ENCODE assay signal across 15 cellular contexts in the genomic region with DNA sequence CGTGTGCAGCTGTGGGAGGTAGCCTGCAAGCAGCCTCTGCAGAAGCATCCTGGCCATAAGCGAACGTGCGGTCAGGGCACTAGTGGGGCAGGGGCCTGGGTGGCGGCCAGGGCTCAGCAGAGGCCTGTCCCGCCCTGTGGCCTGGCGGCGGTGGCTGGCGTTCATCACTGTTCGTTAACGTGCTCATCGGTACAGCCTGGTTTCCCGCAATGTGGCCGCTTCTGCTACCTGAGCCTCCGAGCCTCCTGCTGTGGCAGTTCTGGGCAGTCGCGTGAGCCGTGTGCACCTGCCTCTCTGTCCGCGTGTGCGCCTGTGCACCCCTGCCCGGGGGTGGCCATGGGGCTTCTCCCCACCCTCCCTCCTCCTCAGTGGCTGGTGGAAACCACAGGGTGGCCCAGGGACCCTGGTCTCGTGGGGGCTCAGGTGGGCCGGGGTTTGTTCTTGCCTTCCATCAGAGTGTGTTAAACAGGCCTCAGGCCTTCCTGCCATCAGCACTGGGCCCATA.
DNase-seq lines count a peak whose midpoint lies in the region; ATAC-seq, FAIRE-seq and TF ChIP-seq lines count a peak whose summit lies in the region.
"Had no signal": no experiment of that assay in that cellular context is flagged by ENCODE, and none has a peak within 500 bp of the region (broad histone marks: within the 10 kb centered on the region; RNA-seq: fewer than 3 reads in every experiment).

No MANE protein-coding gene starts in this region.

- H3K27me3 ChIP-seq in H1 (replicated peaks in 1 of 4; ENCODE audit: control insufficient read depth in 3 of 4, extremely low read depth in 1 of 4, insufficient read depth in 3 of 4, low read length in 3 of 4) (peaks cover 17 to 78% (median 48%) of the 10 kb centered on the region in 4 experiments), aorta (ENCODE audit: control insufficient read depth in 1 of 2, insufficient read depth in 2 of 2, low read length in 1 of 2) (no peaks in the 10 kb centered on the region)
- H3K27me3 ChIP-seq: SJCRH30 had no signal

- H3K36me3 Mint-ChIP-seq in natural killer cell, result no peaks in the 10 kb centered on the region

- H4K8ac ChIP-seq in H1 (ENCODE audit: extremely low read depth, insufficient read depth, low read length), result peak overlapping the region; percentile 42; the same call in 1 of the 2 replicates

- peak; percentile 1 for DNase-seq in stimulated activated CD4-positive, alpha-beta T cell treated with anti-CD3 and anti-CD28 coated beads, Interleukin-15, amount 100 ng/mL, for 24 hours
- DNase-seq in stimulated activated CD4-positive, alpha-beta T cell treated with anti-CD3 and anti-CD28 coated beads, Interleukin-4, amount 100 ng/mL, for 4 hours, result no peak
- DNase-seq in H1 (ENCODE audit: low read depth in 1 of 2, low spot score in 2 of 2), result no peak
- peak; percentile 3 for DNase-seq in natural killer cell
- DNase-seq in aorta, result peak; percentile 30 to 62
- DNase-seq in NCI-H82 (lab: John Stamatoyannopoulos, UW), result no peak
- no peak for DNase-seq in NCI-H524 (lab: John Stamatoyannopoulos, UW)
- no peak for DNase-seq in urothelium cell line (ENCODE audit: low spot score)
- DNase-seq: DMS 273 treated with DMSO at 0.1 percent for 48 hours, hippocampal formation, nephron progenitor cell had no signal

- H2BK20ac ChIP-seq in H1 (ENCODE audit: low read length), result no peak overlapping the region

- H3K79me2 ChIP-seq in H1 (ENCODE audit: control insufficient read depth in 1 of 2, insufficient read depth in 2 of 2, low read length in 2 of 2), result no peaks in the 10 kb centered on the region

- no peak overlapping the region for H3K23ac ChIP-seq in H1 (ENCODE audit: insufficient read length)

- no peak overlapping the region for H2AFZ ChIP-seq in H1 (ENCODE audit: low read length)
- H2AFZ ChIP-seq: GM23338 had no signal

- POLR2A ChIA-PET in H1 (lab: Charles Lee; ENCODE audit: partially characterized antibody), result interaction anchor here (1.3 kb wide), 1 partner anchor 112 kb away, joined by 3 read pairs; no protein-coding TSS in a partner anchor

- H3K4me1 ChIP-seq in H1 (replicated peaks in 1 of 4; ENCODE audit: control insufficient read depth in 3 of 4, insufficient read depth in 4 of 4, low read length in 3 of 4) (peaks cover 0 to 3% (median 0%) of the 10 kb centered on the region in 4 experiments; a peak in 4 of 7 replicates), aorta (ENCODE audit: control insufficient read depth in 1 of 2, insufficient read depth in 2 of 2, low read length in 2 of 2) (no peaks in the 10 kb centered on the region)

- intact Hi-C loops in natural killer cell (cut with micrococcal nuclease) (no loop called here), aorta (cut with DNase I) (no loop called here)

- no peak for TF ChIP-seq CTCF in H1 (IDR thresholded peaks at IDR 0.05; ENCODE audit: control extremely low read depth in 1 of 3, insufficient read depth in 1 of 3, low read depth in 1 of 3, low read length in 3 of 3)
- TF ChIP-seq CTCF in natural killer cell (IDR thresholded peaks at IDR 0.05), result no peak

- no peaks in the 10 kb centered on the region for H3K27me3 Mint-ChIP-seq in natural killer cell (ENCODE audit: low read depth in 2 of 2)

- no peak overlapping the region for H2AK5ac ChIP-seq in H1 (ENCODE audit: low read depth, low read length)

- peaks cover 3 to 12% of the 10 kb centered on the region in 2 experiments for H4K20me1 ChIP-seq in H1 (replicated peaks in 1 of 2; ENCODE audit: control insufficient read depth in 1 of 2, insufficient read depth in 2 of 2, low read length in 2 of 2)

- no peak overlapping the region for H3K4me2 ChIP-seq in H1 (ENCODE audit: insufficient read depth in 1 of 2, low read depth in 2 of 2, low read length in 2 of 2)
- H3K4me2 ChIP-seq: GM23338 had no signal

- no peaks in the 10 kb centered on the region for H3K9me3 Mint-ChIP-seq in natural killer cell
- H3K9me3 Mint-ChIP-seq: GM23338, nephron progenitor cell had no signal

- TF ChIP-seq RAD21 in H1 (IDR thresholded peaks at IDR 0.05 in 1 of 2, conservative IDR thresholded peaks at IDR 0.05 in 1 of 2; ENCODE audit: low read depth in 2 of 2, low read length in 2 of 2), result no peak

- H3K23me2 ChIP-seq in H1 (ENCODE audit: low read depth, low read length), result peaks cover 6% of the 10 kb centered on the region

- CTCF ChIA-PET in H1 (lab: Charles Lee; ENCODE audit: partially characterized antibody), result interaction anchor here (1.5 kb wide), 1 partner anchor 395 kb away, joined by 3 read pairs; no protein-coding TSS in a partner anchor

- no peak overlapping the region for H3K4me3 Mint-ChIP-seq in natural killer cell
- H3K4me3 Mint-ChIP-seq: GM23338, nephron progenitor cell had no signal

- no peak overlapping the region for H2BK12ac ChIP-seq in H1 (ENCODE audit: low read depth, low read length)

- no peak overlapping the region for H3K14ac ChIP-seq in H1 (ENCODE audit: insufficient read length)

- H3K27ac Mint-ChIP-seq in natural killer cell, result no peak overlapping the region
- H3K27ac Mint-ChIP-seq: GM23338, nephron progenitor cell had no signal

- H3K4ac ChIP-seq in H1 (replicated peaks; ENCODE audit: insufficient read length, low read depth, low read length), result no peak overlapping the region

- H3K9ac ChIP-seq in H1 (replicated peaks in 1 of 4; ENCODE audit: extremely low read depth in 1 of 4, low read depth in 3 of 4, low read length in 3 of 4), result no peak overlapping the region

- no peak for FAIRE-seq in H1 (lab: Jason Lieb, UNC)
- no peak for FAIRE-seq in urothelium cell line (lab: Jason Lieb, UNC)

- H3K9me3 ChIP-seq in H1 (ENCODE audit: insufficient read depth in 2 of 2, low read depth in 1 of 2, low read length in 1 of 2), result no peaks in the 10 kb centered on the region
- no peaks in the 10 kb centered on the region for H3K9me3 ChIP-seq in aorta (ENCODE audit: control insufficient read depth, low read length)
- H3K9me3 ChIP-seq: SJCRH30 had no signal

- no peak overlapping the region for H3K56ac ChIP-seq in H1 (replicated peaks; ENCODE audit: insufficient read length, low read depth, low read length)

- H4K5ac ChIP-seq in H1 (ENCODE audit: insufficient read length, low read depth, low read length), result no peak overlapping the region

- TF ChIP-seq POLR2A in H1 (IDR thresholded peaks at IDR 0.05; ENCODE audit: control extremely low read depth in 1 of 2, low read depth in 2 of 2, low read length in 2 of 2), result no peak

- no peak overlapping the region for H3K4me3 ChIP-seq in H1 (ENCODE audit: extremely low read depth in 1 of 4, insufficient read depth in 2 of 4, low read depth in 3 of 4, low read length in 4 of 4)
- no peak overlapping the region for H3K4me3 ChIP-seq in aorta (ENCODE audit: low read length in 2 of 2)
- H3K4me3 ChIP-seq: coronary artery, GM23338, SJCRH30 had no signal

- no peak overlapping the region for H2BK120ac ChIP-seq in H1 (replicated peaks; ENCODE audit: low read depth, low read length)

- H2BK5ac ChIP-seq in H1 (ENCODE audit: low read depth, low read length), result no peak overlapping the region; the same call in 1 of the 2 replicates

- H3K4me1 Mint-ChIP-seq in natural killer cell, result no peaks in the 10 kb centered on the region

- H3K36me3 ChIP-seq in H1 (ENCODE audit: control insufficient read depth in 2 of 4, insufficient read depth in 4 of 4, low read length in 3 of 4), result no peaks in the 10 kb centered on the region
- H3K36me3 ChIP-seq in aorta (ENCODE audit: control insufficient read depth in 1 of 2, insufficient read depth in 2 of 2, low read length in 1 of 2), result no peaks in the 10 kb centered on the region
- H3K36me3 ChIP-seq: SJCRH30 had no signal

- H3K27ac ChIP-seq in H1 (ENCODE audit: low read depth, low read length), result no peak overlapping the region
- H3K27ac ChIP-seq in aorta (ENCODE audit: low read depth in 1 of 2, low read length in 2 of 2), result no peak overlapping the region
- H3K27ac ChIP-seq: coronary artery, SJCRH30 had no signal

- H3K18ac ChIP-seq in H1 (ENCODE audit: extremely low read depth, low read length), result no peak overlapping the region

- H3K79me1 ChIP-seq in H1 (ENCODE audit: low read depth, low read length), result no peaks in the 10 kb centered on the region

- ATAC-seq in natural killer cell (no peak), aorta (ENCODE audit: low FRiP score) (no peak)
- ATAC-seq: esophagus mucosa, GM23338 had no signal

- WGBS in H1 (ENCODE audit: extremely low coverage in 1 of 2, insufficient coverage in 1 of 2, insufficient read length in 1 of 2, insufficient replicate concordance in 2 of 2, low coverage in 1 of 2, low lambda C conversion rate in 2 of 2, missing lambda C conversion rate in 1 of 2), 2 experiments, result 96% methylated on average over 18 of the region's 24 CpGs; no CpG with 5 or more reads in 1 of the 2 experiments
- 96 to 97% methylated on average over 24 of the region's 24 CpGs for WGBS in aorta, 2 donors

- no peak overlapping the region for H4K91ac ChIP-seq in H1 (replicated peaks; ENCODE audit: insufficient read length, low read length)

- TF ChIP-seq EP300 in H1 (IDR thresholded peaks at IDR 0.05; ENCODE audit: borderline replicate concordance in 1 of 2, low read depth in 2 of 2, low read length in 2 of 2), result no peak

- no peak overlapping the region for H2BK15ac ChIP-seq in H1 (ENCODE audit: low read length)

TF ChIP-seq in H1, 55 proteins besides CTCF, POLR2A, EP300 and RAD21:
- no peak for TF ChIP-seq CHD1 (IDR thresholded peaks at IDR 0.05; ENCODE audit: low read depth, low read length)

Comparison
In these comparisons a context has a peak if more than half of its experiments do, and no peak if none do; other contexts are left out.
1. DNase-seq: peak in stimulated activated CD4-positive, alpha-beta T cell treated with anti-CD3 and anti-CD28 coated beads, Interleukin-15, amount 100 ng/mL, for 24 hours (single experiment), natural killer cell (single experiment) and aorta (2 of 2); none in stimulated activated CD4-positive, alpha-beta T cell treated with anti-CD3 and anti-CD28 coated beads, Interleukin-4, amount 100 ng/mL, for 4 hours (0 of 2), H1 (0 of 2), NCI-H82 (single experiment), NCI-H524 (0 of 2) and urothelium cell line (single experiment).